ENCODE assay signal across 4 cellular contexts in the genomic region with DNA sequence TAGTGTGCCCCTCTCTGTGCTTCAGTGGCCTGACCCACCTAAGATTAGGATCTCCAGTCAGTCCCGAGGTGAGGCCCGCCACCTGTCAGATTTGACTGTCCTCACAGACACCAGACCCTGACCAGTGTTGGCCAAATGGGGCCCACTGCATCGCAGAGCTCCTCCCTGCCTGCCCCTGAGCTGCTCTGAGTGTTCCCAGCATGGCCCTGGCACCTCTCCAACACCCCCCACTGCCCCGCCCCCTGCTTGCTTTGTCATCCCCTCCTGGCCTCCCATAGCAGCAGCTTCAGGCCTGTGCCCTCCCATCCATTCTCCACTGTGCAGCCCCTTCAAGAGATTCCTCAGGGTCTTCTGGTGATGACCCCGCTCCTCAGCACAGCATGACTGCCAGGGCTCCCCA.
TF ChIP-seq lines count a peak whose summit lies in the region.

No MANE protein-coding gene starts in this region.

TF ChIP-seq in SK-N-SH, 30 proteins besides CTCF, POLR2A, EP300 and RAD21:
- no peak for TF ChIP-seq FOXJ3 (CRISPR knock-in tag; IDR thresholded peaks at IDR 0.05)
- TF ChIP-seq, protein P1, sequence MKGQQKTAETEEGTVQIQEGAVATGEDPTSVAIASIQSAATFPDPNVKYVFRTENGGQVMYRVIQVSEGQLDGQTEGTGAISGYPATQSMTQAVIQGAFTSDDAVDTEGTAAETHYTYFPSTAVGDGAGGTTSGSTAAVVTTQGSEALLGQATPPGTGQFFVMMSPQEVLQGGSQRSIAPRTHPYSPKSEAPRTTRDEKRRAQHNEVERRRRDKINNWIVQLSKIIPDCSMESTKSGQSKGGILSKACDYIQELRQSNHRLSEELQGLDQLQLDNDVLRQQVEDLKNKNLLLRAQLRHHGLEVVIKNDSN (IDR thresholded peaks at IDR 0.05; ENCODE audit: borderline replicate concordance, low read depth): no peak
- TF ChIP-seq MXI1 (IDR thresholded peaks at IDR 0.05; ENCODE audit: low read depth, low read length): no peak

TF ChIP-seq in SK-N-SH treated with all-trans-retinoic acid at 6 μM for 48 hours, 23 proteins besides CTCF, POLR2A, EP300 and RAD21:
- no peak for TF ChIP-seq ZNF8 (CRISPR knock-in tag; IDR thresholded peaks at IDR 0.05)

TF ChIP-seq in Ishikawa, 13 proteins besides CTCF, POLR2A, EP300 and RAD21:
- TF ChIP-seq NFIC (IDR thresholded peaks at IDR 0.05) (peak; percentile 62), TAF1 (IDR thresholded peaks at IDR 0.05; ENCODE audit: low read depth) (no peak)
TF ChIP-seq in Ishikawa: peak in this region for 1.

TF ChIP-seq in K562, 482 proteins besides CTCF, POLR2A, EP300 and RAD21:
- TF ChIP-seq SOX6 (IDR thresholded peaks at IDR 0.05): no peak
- peak; percentile 49 for TF ChIP-seq NFIC (IDR thresholded peaks at IDR 0.05)
- no peak for TF ChIP-seq ZNF124 (CRISPR knock-in tag; IDR thresholded peaks at IDR 0.05)
- TF ChIP-seq, protein P2, sequence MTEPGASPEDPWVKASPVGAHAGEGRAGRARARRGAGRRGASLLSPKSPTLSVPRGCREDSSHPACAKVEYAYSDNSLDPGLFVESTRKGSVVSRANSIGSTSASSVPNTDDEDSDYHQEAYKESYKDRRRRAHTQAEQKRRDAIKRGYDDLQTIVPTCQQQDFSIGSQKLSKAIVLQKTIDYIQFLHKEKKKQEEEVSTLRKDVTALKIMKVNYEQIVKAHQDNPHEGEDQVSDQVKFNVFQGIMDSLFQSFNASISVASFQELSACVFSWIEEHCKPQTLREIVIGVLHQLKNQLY (CRISPR knock-in tag; conservative IDR thresholded peaks at IDR 0.05): no peak
